In genomic region chr17:9195961-9196668, GRCh38 we compare ENCODE assay signal across 15 cellular contexts.
DNase-seq lines count a peak whose midpoint lies in the region; ATAC-seq and TF ChIP-seq lines count a peak whose summit lies in the region.
"Had no signal": no experiment of that assay in that cellular context is flagged by ENCODE, and none has a peak within 500 bp of the region (broad histone marks: within the 10 kb centered on the region; RNA-seq: fewer than 3 reads in every experiment).

No MANE protein-coding gene starts in this region.

- H3K27me3 Mint-ChIP-seq in CD4-positive, alpha-beta T cell = no peaks in the 10 kb centered on the region

- ATAC-seq in GM21737 (IDR thresholded peaks at IDR 0.05; ENCODE audit: unreplicated experiment) (no peak), HG03095 (IDR thresholded peaks at IDR 0.05; ENCODE audit: unreplicated experiment) (no peak)
- ATAC-seq in CD4-positive, alpha-beta T cell (ENCODE audit: poor library complexity) = no peak

- TF ChIP-seq POLR2A in spleen (IDR thresholded peaks at IDR 0.05) = no peak

- H3K9me3 Mint-ChIP-seq in CD4-positive, alpha-beta T cell = no peaks in the 10 kb centered on the region

- TF ChIP-seq CTCF in spleen (IDR thresholded peaks at IDR 0.05 in 8 of 11, conservative IDR thresholded peaks at IDR 0.05 in 3 of 11) = no peak
- no peak for TF ChIP-seq CTCF in CD4-positive, alpha-beta T cell (IDR thresholded peaks at IDR 0.05)

- CTCF ChIA-PET in CD4-positive, alpha-beta T cell (lab: Charles Lee) = no interaction called here

- H3K27ac Mint-ChIP-seq in CD4-positive, alpha-beta T cell = no peak overlapping the region

- H3K4me3 ChIP-seq in spleen = no peak overlapping the region
- H3K4me3 ChIP-seq: SK-N-MC, testis had no signal

- POLR2A ChIA-PET in CD4-positive, alpha-beta T cell (lab: Charles Lee) = no interaction called here

- DNase-seq in DMS 273 (lab: John Stamatoyannopoulos, UW; ENCODE audit: unreplicated experiment) (peak; percentile 9), DMS 273 treated with DMSO at 0.1 percent for 48 hours (lab: John Stamatoyannopoulos, UW) (no peak), NCI-H82 treated with DMSO at 0.1 percent for 48 hours (lab: John Stamatoyannopoulos, UW; ENCODE audit: unreplicated experiment) (peak; percentile 41), iPS-NIHi11 (ENCODE audit: low spot score) (peak; percentile 48), spleen (peak; percentile 35)
- no peak for DNase-seq in CD4-positive, alpha-beta T cell
- DNase-seq: activated CD4-positive, CD25-positive, alpha-beta regulatory T cell treated with anti-CD3 and anti-CD28 coated beads, Interleukin-2, amount 50 U/mL, for 72 hours; activated T-cell treated with anti-CD3 and anti-CD28 coated beads, Interleukin-2, amount 50 U/mL, for 1 hour; amygdala; NCI-H510A; testis had no signal

- no peaks in the 10 kb centered on the region for H3K4me1 Mint-ChIP-seq in CD4-positive, alpha-beta T cell (ENCODE audit: low read depth)

- H3K4me1 ChIP-seq in spleen = peaks cover 0 to 7% (median 0%) of the 10 kb centered on the region in 6 donors
- H3K4me1 ChIP-seq: testis had no signal

- H3K36me3 ChIP-seq in spleen = no peaks in the 10 kb centered on the region

- peaks cover 0 to 6% (median 0%) of the 10 kb centered on the region in 7 donors for H3K27me3 ChIP-seq in spleen (replicated peaks in 1 of 7)
- H3K27me3 ChIP-seq in CD4-positive, alpha-beta T cell (ENCODE audit: control insufficient read depth, insufficient read depth, low read length) = no peaks in the 10 kb centered on the region
- H3K27me3 ChIP-seq: testis had no signal

- WGBS in spleen, 5 donors = 64 to 82% (median 81%) methylated on average over 10 of the region's 10 CpGs

- H3K36me3 Mint-ChIP-seq in CD4-positive, alpha-beta T cell (ENCODE audit: low read depth) = no peaks in the 10 kb centered on the region

- intact Hi-C loops in spleen (cut with DNase I; ENCODE audit: low total_unique reads) = no loop called here
- intact Hi-C loops in CD4-positive, alpha-beta T cell (cut with DNase I, micrococcal nuclease) = no loop called here

- H3K27ac ChIP-seq in spleen = no peak overlapping the region
- no peak overlapping the region for H3K27ac ChIP-seq in CD4-positive, alpha-beta T cell (ENCODE audit: low read depth, low read length)
- H3K27ac ChIP-seq: 22Rv1, SK-N-MC, testis had no signal

- H3K4me3 Mint-ChIP-seq in CD4-positive, alpha-beta T cell = no peak overlapping the region

- H3K9me3 ChIP-seq in spleen = peaks cover 0 to 5% (median 0%) of the 10 kb centered on the region in 8 donors
- no peaks in the 10 kb centered on the region for H3K9me3 ChIP-seq in CD4-positive, alpha-beta T cell (ENCODE audit: control insufficient read depth, low read length)
- H3K9me3 ChIP-seq: testis had no signal

Comparison
In these comparisons a context has a peak if more than half of its experiments do, and no peak if none do; other contexts are left out.
1. DNase-seq: peak in DMS 273 (single experiment), NCI-H82 treated with DMSO at 0.1 percent for 48 hours (single experiment), iPS-NIHi11 (single experiment) and spleen (single experiment); none in DMS 273 treated with DMSO at 0.1 percent for 48 hours (single experiment) and CD4-positive, alpha-beta T cell (0 of 10).